In genomic region chr16:89444151-89444723, GRCh38 we compare ENCODE assay signal across 1 cellular context.
TF ChIP-seq lines count a peak whose summit lies in the region.

No MANE protein-coding gene starts in this region.

TF ChIP-seq in K562, 482 proteins besides CTCF, POLR2A, EP300 and RAD21 (continued from another document):
- peak; percentile 56 for TF ChIP-seq PKNOX1 (IDR thresholded peaks at IDR 0.05)
- TF ChIP-seq VEZF1 (CRISPR knock-in tag; IDR thresholded peaks at IDR 0.05) = peak; percentile 50
TF ChIP-seq in K562: peak in this region for 2.
